8 cellular contexts compared by ENCODE assay signal in the genomic region with DNA sequence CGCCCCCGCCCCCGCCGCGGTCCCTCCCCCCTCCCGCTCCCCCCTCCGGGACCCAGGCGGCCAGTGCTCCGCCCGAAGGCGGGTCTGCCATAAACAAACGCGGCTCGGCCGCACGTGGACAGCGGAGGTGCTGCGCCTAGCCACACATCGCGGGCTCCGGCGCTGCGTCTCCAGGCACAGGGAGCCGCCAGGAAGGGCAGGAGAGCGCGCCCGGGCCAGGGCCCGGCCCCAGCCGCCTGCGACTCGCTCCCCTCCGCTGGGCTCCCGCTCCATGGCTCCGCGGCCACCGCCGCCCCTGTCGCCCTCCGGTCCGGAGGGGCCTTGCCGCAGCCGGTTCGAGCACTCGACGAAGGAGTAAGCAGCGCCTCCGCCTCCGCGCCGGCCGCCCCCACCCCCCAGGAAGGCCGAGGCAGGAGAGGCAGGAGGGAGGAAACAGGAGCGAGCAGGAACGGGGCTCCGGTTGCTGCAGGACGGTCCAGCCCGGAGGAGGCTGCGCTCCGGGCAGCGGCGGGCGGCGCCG. TPM values are rescaled to one million over a fixed set of nuclear protein-coding genes. Genes with fewer than 3 reads are reported as not detected.
A peak's percentile ranks its signal among the peaks of the same experiment; 100 is the strongest.
DNase-seq lines count a peak whose midpoint lies in the region; ATAC-seq and TF ChIP-seq lines count a peak whose summit lies in the region.

A gene with protein sequence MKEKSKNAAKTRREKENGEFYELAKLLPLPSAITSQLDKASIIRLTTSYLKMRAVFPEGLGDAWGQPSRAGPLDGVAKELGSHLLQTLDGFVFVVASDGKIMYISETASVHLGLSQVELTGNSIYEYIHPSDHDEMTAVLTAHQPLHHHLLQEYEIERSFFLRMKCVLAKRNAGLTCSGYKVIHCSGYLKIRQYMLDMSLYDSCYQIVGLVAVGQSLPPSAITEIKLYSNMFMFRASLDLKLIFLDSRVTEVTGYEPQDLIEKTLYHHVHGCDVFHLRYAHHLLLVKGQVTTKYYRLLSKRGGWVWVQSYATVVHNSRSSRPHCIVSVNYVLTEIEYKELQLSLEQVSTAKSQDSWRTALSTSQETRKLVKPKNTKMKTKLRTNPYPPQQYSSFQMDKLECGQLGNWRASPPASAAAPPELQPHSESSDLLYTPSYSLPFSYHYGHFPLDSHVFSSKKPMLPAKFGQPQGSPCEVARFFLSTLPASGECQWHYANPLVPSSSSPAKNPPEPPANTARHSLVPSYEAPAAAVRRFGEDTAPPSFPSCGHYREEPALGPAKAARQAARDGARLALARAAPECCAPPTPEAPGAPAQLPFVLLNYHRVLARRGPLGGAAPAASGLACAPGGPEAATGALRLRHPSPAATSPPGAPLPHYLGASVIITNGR (plus strand): TSS at position 90 of the 520 bp plus-strand sequence. CDS start 632 bp downstream, outside the sequence.

- peak within 1 kb of the TSS; percentile 76 for H3K27ac Mint-ChIP-seq in activated naive CD4-positive, alpha-beta T cell treated with anti-CD3 and anti-CD28 coated beads, Interleukin-2, amount 10 ng/mL, durations not matched to agents 7 days and 5 days

- H3K36me3 Mint-ChIP-seq in activated naive CD4-positive, alpha-beta T cell treated with anti-CD3 and anti-CD28 coated beads, Interleukin-2, amount 10 ng/mL, durations not matched to agents 7 days and 5 days: peaks cover 3% of the 10 kb centered on the region

- no peak for DNase-seq in activated naive CD4-positive, alpha-beta T cell treated with anti-CD3 and anti-CD28 coated beads, Interleukin-2, amount 10 ng/mL, durations not matched to agents 7 days and 5 days
- DNase-seq in activated naive CD4-positive, alpha-beta T cell treated with Interleukin-2 at 50 U/mL for 16 hours: no peak
- peak; percentile 76 for DNase-seq in SW480 (ENCODE audit: low spot score)
- DNase-seq in right atrium auricular region (ENCODE audit: low spot score): no peak
- DNase-seq in stimulated activated naive CD8-positive, alpha-beta T cell treated with anti-CD3 and anti-CD28 coated beads, Interleukin-15, Interleukin-2, amounts not matched to agents 100 U/mL and 50 U/mL, for 24 hours: peak; percentile 19
- no peak for DNase-seq in A172 (ENCODE audit: low spot score)

- TF ChIP-seq CTCF in right atrium auricular region (IDR thresholded peaks at IDR 0.05): no peak

- ATAC-seq in stimulated activated naive CD8-positive, alpha-beta T cell treated with anti-CD3 and anti-CD28 coated beads, Interleukin-15, Interleukin-2, amounts not matched to agents 100 U/mL and 50 U/mL, for 24 hours: no peak
- ATAC-seq in HG02798 (IDR thresholded peaks at IDR 0.05; ENCODE audit: poor library complexity, unreplicated experiment): no peak
- no peak for ATAC-seq in HG02610 (IDR thresholded peaks at IDR 0.05; ENCODE audit: unreplicated experiment)

- peaks cover 66 to 98% of the 10 kb centered on the region in 2 donors for H3K27me3 ChIP-seq in right atrium auricular region

- H3K4me3 Mint-ChIP-seq in activated naive CD4-positive, alpha-beta T cell treated with anti-CD3 and anti-CD28 coated beads, Interleukin-2, amount 10 ng/mL, durations not matched to agents 7 days and 5 days: peak within 1 kb of the TSS; percentile 43

- H3K9me3 Mint-ChIP-seq in activated naive CD4-positive, alpha-beta T cell treated with anti-CD3 and anti-CD28 coated beads, Interleukin-2, amount 10 ng/mL, durations not matched to agents 7 days and 5 days: no peaks in the 10 kb centered on the region

- CTCF ChIA-PET in activated naive CD4-positive, alpha-beta T cell treated with anti-CD3 and anti-CD28 coated beads, Interleukin-2, amount 10 ng/mL, durations not matched to agents 7 days and 5 days (lab: Charles Lee): no interaction called here

- peaks cover 0 to 54% of the 10 kb centered on the region in 2 donors for H3K4me1 ChIP-seq in right atrium auricular region

- peaks cover 100% of the 10 kb centered on the region for H3K27me3 Mint-ChIP-seq in activated naive CD4-positive, alpha-beta T cell treated with anti-CD3 and anti-CD28 coated beads, Interleukin-2, amount 10 ng/mL, durations not matched to agents 7 days and 5 days

- H3K9me3 ChIP-seq in right atrium auricular region: no peaks in the 10 kb centered on the region

- peak within 1 kb of the TSS; percentile 28 to 50 for H3K4me3 ChIP-seq in right atrium auricular region

- peaks cover 16% of the 10 kb centered on the region for H3K4me1 Mint-ChIP-seq in activated naive CD4-positive, alpha-beta T cell treated with anti-CD3 and anti-CD28 coated beads, Interleukin-2, amount 10 ng/mL, durations not matched to agents 7 days and 5 days

- H3K27ac ChIP-seq in right atrium auricular region: no peak within 1 kb of the TSS

- no peaks in the 10 kb centered on the region for H3K36me3 ChIP-seq in right atrium auricular region

RNA-seq across cellular contexts. Expression of the gene that starts here (rescaled TPM):
- total RNA-seq in right atrium auricular region: not detected
- total RNA-seq in A172 (2014; rRNA removed; shearing (Covaris generic)): 0.86 and 5.1 TPM in 2 replicates

Comparison
In these comparisons a context has a peak if more than half of its experiments do, and no peak if none do; other contexts are left out.
1. DNase-seq: peak in SW480 (single experiment) and stimulated activated naive CD8-positive, alpha-beta T cell treated with anti-CD3 and anti-CD28 coated beads, Interleukin-15, Interleukin-2, amounts not matched to agents 100 U/mL and 50 U/mL, for 24 hours (single experiment); none in activated naive CD4-positive, alpha-beta T cell treated with anti-CD3 and anti-CD28 coated beads, Interleukin-2, amount 10 ng/mL, durations not matched to agents 7 days and 5 days (single experiment), activated naive CD4-positive, alpha-beta T cell treated with Interleukin-2 at 50 U/mL for 16 hours (single experiment), right atrium auricular region (single experiment) and A172 (single experiment).